Comparison of ENCODE assay signal across 29 cellular contexts in genomic region chr10:28705472-28705871, GRCh38. TPM values are rescaled to one million over a fixed set of nuclear protein-coding genes. Genes with fewer than 3 reads are reported as not detected.
DNase-seq lines count a peak whose midpoint lies in the region; ATAC-seq, FAIRE-seq and TF ChIP-seq lines count a peak whose summit lies in the region.
"Had no signal": no experiment of that assay in that cellular context is flagged by ENCODE, and none has a peak within 500 bp of the region (broad histone marks: within the 10 kb centered on the region; RNA-seq: fewer than 3 reads in every experiment).

No MANE protein-coding gene starts in this region.

- no peaks in the 10 kb centered on the region; the same call in 1 of the 2 replicates for H3K9me2 ChIP-seq in GM23338 (ENCODE audit: insufficient read depth)

- H3K4me1 ChIP-seq in HepG2 (ENCODE audit: insufficient read depth, low read length) (peaks cover 6% of the 10 kb centered on the region), right lobe of liver (no peaks in the 10 kb centered on the region), GM23338 (ENCODE audit: insufficient read depth) (no peaks in the 10 kb centered on the region; the same call in 1 of the 2 replicates), kidney (ENCODE audit: control insufficient read depth in 1 of 2, insufficient read depth in 1 of 2, low read depth in 1 of 2, low read length in 2 of 2) (peaks cover 0 to 3% of the 10 kb centered on the region in 2 donors), trophoblast cell (ENCODE audit: control insufficient read depth in 1 of 2, insufficient read depth in 2 of 2, low read length in 2 of 2) (no peaks in the 10 kb centered on the region), mesendoderm (ENCODE audit: control insufficient read depth, low read depth, low read length) (no peaks in the 10 kb centered on the region)
- H3K4me1 ChIP-seq: A549, BE2C, BLaER1 had no signal

- no peak overlapping the region for H3K27ac Mint-ChIP-seq in GM23338
- no peak overlapping the region for H3K27ac Mint-ChIP-seq in activated T-cell treated with anti-CD3 and anti-CD28 coated beads, Interleukin-2, amount 50 U/mL, for 24 hours
- H3K27ac Mint-ChIP-seq in activated T-helper 2 cell treated with anti-CD3 and anti-CD28 coated beads, Interferon-gamma antibody, Interleukin-2, Interleukin-4, amounts not matched to agents 10 μg/mL and 5 μg/mL and 100 μg/mL, durations not matched to agents 14 hours and 24 hours and 36 hours: no peak overlapping the region
- H3K27ac Mint-ChIP-seq: CD4-positive, alpha-beta memory T cell; CD4-positive, CD25-positive, alpha-beta regulatory T cell; CD8-positive, alpha-beta memory T cell had no signal

- H3K27ac ChIP-seq in HepG2 (ENCODE audit: extremely low read length, insufficient read depth, low read length) (no peak overlapping the region), right lobe of liver (no peak overlapping the region), GM23338 (ENCODE audit: low read depth) (no peak overlapping the region), kidney (ENCODE audit: low read depth in 2 of 2, low read length in 2 of 2) (no peak overlapping the region), trophoblast cell (ENCODE audit: low read depth, low read length) (no peak overlapping the region), mesendoderm (ENCODE audit: low read depth, low read length) (no peak overlapping the region)
- H3K27ac ChIP-seq: 22Rv1, A549, BLaER1 had no signal

- H3K18ac ChIP-seq in trophoblast cell (ENCODE audit: low read length) (no peak overlapping the region), mesendoderm (ENCODE audit: low read length) (no peak overlapping the region)

- intact Hi-C loops in HepG2 (cut with micrococcal nuclease; ENCODE audit: unreplicated experiment) (no loop called here), right lobe of liver (cut with DNase I) (no loop called here), kidney (cut with DNase I) (no loop called here)
- intact Hi-C loops in activated T-helper 2 cell treated with anti-CD3 and anti-CD28 coated beads, Interferon-gamma antibody, Interleukin-2, Interleukin-4, amounts not matched to agents 10 μg/mL and 5 μg/mL and 100 μg/mL, durations not matched to agents 14 hours and 24 hours and 36 hours (cut with micrococcal nuclease): no loop called here

- ATAC-seq in HepG2 (peak; percentile 51), right lobe of liver (no peak), GM23338 (peak; percentile 36; the same call in 1 of the 3 replicates)
- ATAC-seq: GM12878 had no signal

- no peak overlapping the region for H3K4me3 Mint-ChIP-seq in GM23338
- no peak overlapping the region for H3K4me3 Mint-ChIP-seq in activated T-cell treated with anti-CD3 and anti-CD28 coated beads, Interleukin-2, amount 50 U/mL, for 24 hours
- H3K4me3 Mint-ChIP-seq in activated T-helper 2 cell treated with anti-CD3 and anti-CD28 coated beads, Interferon-gamma antibody, Interleukin-2, Interleukin-4, amounts not matched to agents 10 μg/mL and 5 μg/mL and 100 μg/mL, durations not matched to agents 14 hours and 24 hours and 36 hours (ENCODE audit: low read depth): no peak overlapping the region
- H3K4me3 Mint-ChIP-seq: CD4-positive, alpha-beta memory T cell; CD4-positive, CD25-positive, alpha-beta regulatory T cell; CD8-positive, alpha-beta memory T cell had no signal

- H3K9ac ChIP-seq in HepG2 (ENCODE audit: insufficient read depth, low read depth, low read length): no peak overlapping the region
- no peak overlapping the region for H3K9ac ChIP-seq in kidney (ENCODE audit: low read length in 2 of 2)
- no peak overlapping the region for H3K9ac ChIP-seq in trophoblast cell (ENCODE audit: low read length)
- no peak overlapping the region for H3K9ac ChIP-seq in mesendoderm (ENCODE audit: low read length)
- H3K9ac ChIP-seq: BLaER1 had no signal

- in situ Hi-C loops in HepG2 (cut with HindIII; ENCODE audit: extremely low pct_ligation_motif_present, low pct_unique_long_range_greater_than_20kb): no loop called here

- no peaks in the 10 kb centered on the region for H3K79me1 ChIP-seq in trophoblast cell (ENCODE audit: low read length)
- no peaks in the 10 kb centered on the region for H3K79me1 ChIP-seq in mesendoderm (ENCODE audit: low read length)

- TF ChIP-seq CTCF in HepG2 (CRISPR knock-in tag; IDR thresholded peaks at IDR 0.05) (no peak), right lobe of liver (IDR thresholded peaks at IDR 0.05) (no peak), GM23338 (conservative IDR thresholded peaks at IDR 0.05; ENCODE audit: low read depth in 2 of 2) (no peak), kidney (IDR thresholded peaks at IDR 0.05; ENCODE audit: borderline replicate concordance, extremely low read depth, insufficient read depth) (no peak)

- no peak overlapping the region for H3K4ac ChIP-seq in trophoblast cell (ENCODE audit: low read depth, low read length)
- H3K4ac ChIP-seq in mesendoderm (ENCODE audit: low read depth, low read length): no peak overlapping the region

- H4K5ac ChIP-seq in mesendoderm (ENCODE audit: low read length): no peak overlapping the region

- no peak overlapping the region for H2AFZ ChIP-seq in HepG2 (ENCODE audit: low read length)
- no peak overlapping the region for H2AFZ ChIP-seq in GM23338
- no peak overlapping the region for H2AFZ ChIP-seq in trophoblast cell (ENCODE audit: insufficient read depth, low read length, poor library complexity)

- no peak for DNase-seq in HepG2 (ENCODE audit: low spot score)
- no peak for DNase-seq in right lobe of liver
- DNase-seq in GM23338 (ENCODE audit: low spot score): no peak
- DNase-seq in kidney: peak; percentile 29
- no peak for DNase-seq in trophoblast cell
- no peak for DNase-seq in mesendoderm
- no peak for DNase-seq in activated T-cell treated with anti-CD3 and anti-CD28 coated beads, Interleukin-2, amount 50 U/mL, for 24 hours
- no peak for DNase-seq in activated T-helper 2 cell treated with anti-CD3 and anti-CD28 coated beads, Interferon-gamma antibody, Interleukin-2, Interleukin-4, amounts not matched to agents 10 μg/mL and 5 μg/mL and 100 μg/mL, durations not matched to agents 14 hours and 24 hours and 36 hours (ENCODE audit: low spot score)
- DNase-seq: ACHN; BE2C; C1 segment of cervical spinal cord; CD4-positive, alpha-beta memory T cell; CD4-positive, CD25-positive, alpha-beta regulatory T cell; CD8-positive, alpha-beta memory T cell; COR-L47; DMS 273 treated with DMSO at 0.1 percent for 48 hours; DMS153; DMS53; DMS79; DND-41; EL; GDM1 had no signal

- H4K8ac ChIP-seq in trophoblast cell (ENCODE audit: low read depth, low read length): no peak overlapping the region
- H4K8ac ChIP-seq in mesendoderm (ENCODE audit: low read depth, low read length): no peak overlapping the region

- H3K4me3 ChIP-seq in HepG2 (replicated peaks in 1 of 3; ENCODE audit: insufficient read depth in 1 of 3, low read depth in 2 of 3, low read length in 3 of 3) (no peak overlapping the region), right lobe of liver (no peak overlapping the region), GM23338 (no peak overlapping the region), kidney (ENCODE audit: low read length in 2 of 2) (no peak overlapping the region), trophoblast cell (ENCODE audit: low read depth, low read length) (no peak overlapping the region), mesendoderm (ENCODE audit: low read length) (no peak overlapping the region)
- H3K4me3 ChIP-seq: A549, BLaER1, GM12878 had no signal

- H3K9me3 Mint-ChIP-seq in GM23338: no peaks in the 10 kb centered on the region
- no peaks in the 10 kb centered on the region for H3K9me3 Mint-ChIP-seq in activated T-cell treated with anti-CD3 and anti-CD28 coated beads, Interleukin-2, amount 50 U/mL, for 24 hours
- H3K9me3 Mint-ChIP-seq in activated T-helper 2 cell treated with anti-CD3 and anti-CD28 coated beads, Interferon-gamma antibody, Interleukin-2, Interleukin-4, amounts not matched to agents 10 μg/mL and 5 μg/mL and 100 μg/mL, durations not matched to agents 14 hours and 24 hours and 36 hours: no peaks in the 10 kb centered on the region
- H3K9me3 Mint-ChIP-seq: CD4-positive, alpha-beta memory T cell; CD4-positive, CD25-positive, alpha-beta regulatory T cell; CD8-positive, alpha-beta memory T cell had no signal

- H2BK120ac ChIP-seq in trophoblast cell (ENCODE audit: insufficient read depth, low read length, poor library complexity): no peak overlapping the region
- H2BK120ac ChIP-seq in mesendoderm (ENCODE audit: low read depth, low read length): no peak overlapping the region

- H4K20me1 ChIP-seq in HepG2 (ENCODE audit: insufficient read depth, low read length) (no peaks in the 10 kb centered on the region), GM23338 (replicated peaks; ENCODE audit: insufficient read depth) (no peaks in the 10 kb centered on the region)
- H4K20me1 ChIP-seq: BLaER1 had no signal

- TF ChIP-seq RAD21 in HepG2 (CRISPR knock-in tag; IDR thresholded peaks at IDR 0.05): no peak

- no peaks in the 10 kb centered on the region for H3F3A ChIP-seq in GM23338 (replicated peaks; ENCODE audit: low read depth)

- no peak overlapping the region for H3K23ac ChIP-seq in trophoblast cell (ENCODE audit: low read length)
- no peak overlapping the region for H3K23ac ChIP-seq in mesendoderm (ENCODE audit: low read length)

- H2BK5ac ChIP-seq in trophoblast cell (ENCODE audit: low read depth, low read length, poor library complexity) (no peak overlapping the region), mesendoderm (ENCODE audit: low read length) (no peak overlapping the region)

- 23% methylated on average over 5 of the region's 8 CpGs for WGBS in HepG2 (ENCODE audit: low lambda C conversion rate)
- 61% methylated on average over 4 of the region's 8 CpGs for WGBS in right lobe of liver (ENCODE audit: insufficient coverage, low coverage, low lambda C conversion rate, missing lambda C conversion rate)
- no CpG with 5 or more reads among the region's 8 CpGs for WGBS in trophoblast cell (ENCODE audit: extremely low coverage, insufficient coverage, insufficient read length)
- WGBS in mesendoderm (ENCODE audit: extremely low coverage, insufficient coverage, low lambda C conversion rate): no CpG with 5 or more reads among the region's 8 CpGs

- no peak overlapping the region for H4K12ac ChIP-seq in trophoblast cell (ENCODE audit: low read depth, low read length)

- H3K79me2 ChIP-seq in HepG2 (ENCODE audit: insufficient read depth, low read length): no peaks in the 10 kb centered on the region
- no peaks in the 10 kb centered on the region for H3K79me2 ChIP-seq in GM23338 (replicated peaks; ENCODE audit: insufficient read depth)
- H3K79me2 ChIP-seq in trophoblast cell (ENCODE audit: control insufficient read depth, insufficient read depth, low read length, poor library complexity): no peaks in the 10 kb centered on the region
- H3K79me2 ChIP-seq in mesendoderm (ENCODE audit: control insufficient read depth, insufficient read depth, low read length): no peaks in the 10 kb centered on the region

- H3K27me3 ChIP-seq in HepG2 (ENCODE audit: control insufficient read depth in 1 of 2, insufficient read depth in 2 of 2, low read length in 2 of 2) (peaks cover 0 to 6% of the 10 kb centered on the region in 2 experiments; a peak in 3 of 5 replicates), right lobe of liver (no peaks in the 10 kb centered on the region), GM23338 (ENCODE audit: insufficient read depth) (no peaks in the 10 kb centered on the region), trophoblast cell (ENCODE audit: insufficient read depth, low read length) (no peaks in the 10 kb centered on the region), mesendoderm (ENCODE audit: insufficient read depth, low read length, poor library complexity) (no peaks in the 10 kb centered on the region)
- H3K27me3 ChIP-seq: BE2C, BLaER1 had no signal

- FAIRE-seq in HepG2 (lab: Jason Lieb, UNC): no peak
- no peak for FAIRE-seq in kidney (lab: Jason Lieb, UNC)
- FAIRE-seq: A549, GM12878, GM12892, GM18507 had no signal

- H3K36me3 Mint-ChIP-seq in GM23338 (ENCODE audit: low read depth): no peaks in the 10 kb centered on the region
- no peaks in the 10 kb centered on the region for H3K36me3 Mint-ChIP-seq in activated T-cell treated with anti-CD3 and anti-CD28 coated beads, Interleukin-2, amount 50 U/mL, for 24 hours (ENCODE audit: low read depth)
- no peaks in the 10 kb centered on the region for H3K36me3 Mint-ChIP-seq in activated T-helper 2 cell treated with anti-CD3 and anti-CD28 coated beads, Interferon-gamma antibody, Interleukin-2, Interleukin-4, amounts not matched to agents 10 μg/mL and 5 μg/mL and 100 μg/mL, durations not matched to agents 14 hours and 24 hours and 36 hours (ENCODE audit: low read depth)
- H3K36me3 Mint-ChIP-seq: CD14-positive monocyte; CD4-positive, alpha-beta memory T cell; CD4-positive, CD25-positive, alpha-beta regulatory T cell had no signal

- TF ChIP-seq POLR2A in HepG2 (IDR thresholded peaks at IDR 0.05; ENCODE audit: insufficient read depth in 1 of 2, low read depth in 2 of 2, low read length in 2 of 2): no peak
- no peak for TF ChIP-seq POLR2A in right lobe of liver (IDR thresholded peaks at IDR 0.05)

- no peak overlapping the region for H3K56ac ChIP-seq in mesendoderm (ENCODE audit: low read length)

- H3K36me3 ChIP-seq in HepG2 (replicated peaks in 1 of 2; ENCODE audit: control insufficient read depth in 1 of 2, insufficient read depth in 2 of 2, low read length in 2 of 2) (no peaks in the 10 kb centered on the region), right lobe of liver (no peaks in the 10 kb centered on the region), GM23338 (ENCODE audit: insufficient read depth) (no peaks in the 10 kb centered on the region), kidney (ENCODE audit: control insufficient read depth in 1 of 2, insufficient read depth in 2 of 2, low read length in 2 of 2) (no peaks in the 10 kb centered on the region), trophoblast cell (ENCODE audit: control insufficient read depth in 1 of 2, insufficient read depth in 2 of 2, low read length in 2 of 2) (no peaks in the 10 kb centered on the region), mesendoderm (ENCODE audit: control insufficient read depth, insufficient read depth, low read length) (no peaks in the 10 kb centered on the region)
- H3K36me3 ChIP-seq: BE2C, BLaER1 had no signal

- POLR2A ChIA-PET in HepG2 (lab: Yijun Ruan, JAX): interaction anchor here (1.3 kb wide), 1 partner anchor 17 kb away, joined by 3 read pairs; no protein-coding TSS in a partner anchor

- CTCF ChIA-PET in HepG2 (lab: Yijun Ruan, JAX; ENCODE audit: low intra/inter-chr PET ratio, low total read pairs): no interaction called here

- no peak for TF ChIP-seq EP300 in HepG2 (IDR thresholded peaks at IDR 0.05; ENCODE audit: low read depth in 2 of 2, low read length in 2 of 2)
- TF ChIP-seq EP300 in HepG2 (CRISPR knock-in tag; IDR thresholded peaks at IDR 0.05; ENCODE audit: borderline replicate concordance): no peak

- no peaks in the 10 kb centered on the region for H3K4me1 Mint-ChIP-seq in GM23338
- no peaks in the 10 kb centered on the region for H3K4me1 Mint-ChIP-seq in activated T-cell treated with anti-CD3 and anti-CD28 coated beads, Interleukin-2, amount 50 U/mL, for 24 hours (ENCODE audit: low read depth)
- H3K4me1 Mint-ChIP-seq in activated T-helper 2 cell treated with anti-CD3 and anti-CD28 coated beads, Interferon-gamma antibody, Interleukin-2, Interleukin-4, amounts not matched to agents 10 μg/mL and 5 μg/mL and 100 μg/mL, durations not matched to agents 14 hours and 24 hours and 36 hours (ENCODE audit: low read depth): no peaks in the 10 kb centered on the region
- H3K4me1 Mint-ChIP-seq: CD14-positive monocyte; CD4-positive, alpha-beta memory T cell; CD4-positive, CD25-positive, alpha-beta regulatory T cell; CD8-positive, alpha-beta memory T cell had no signal

- H3K9me3 ChIP-seq in HepG2 (ENCODE audit: low read length): no peaks in the 10 kb centered on the region
- no peaks in the 10 kb centered on the region for H3K9me3 ChIP-seq in right lobe of liver
- no peaks in the 10 kb centered on the region for H3K9me3 ChIP-seq in kidney (ENCODE audit: control insufficient read depth in 1 of 2, low read length in 2 of 2)
- no peaks in the 10 kb centered on the region for H3K9me3 ChIP-seq in trophoblast cell (ENCODE audit: insufficient read depth, low read depth, low read length)
- H3K9me3 ChIP-seq: A549, BE2C, BLaER1 had no signal

- H3K4me2 ChIP-seq in HepG2 (ENCODE audit: low read depth, low read length) (no peak overlapping the region), GM23338 (no peak overlapping the region), trophoblast cell (ENCODE audit: low read length) (no peak overlapping the region), mesendoderm (ENCODE audit: low read length) (no peak overlapping the region)
- H3K4me2 ChIP-seq: A549, BLaER1 had no signal

- BruUV-seq in HepG2 (replicated peaks; lab: Mats Ljungman, UMichigan): no TSS peak

- no peak overlapping the region for H2BK15ac ChIP-seq in mesendoderm (replicated peaks; ENCODE audit: low read depth)

- H3K27me3 Mint-ChIP-seq in GM23338 (ENCODE audit: insufficient read depth, low read depth, poor library complexity): peaks cover 10% of the 10 kb centered on the region
- peaks cover 23% of the 10 kb centered on the region for H3K27me3 Mint-ChIP-seq in activated T-cell treated with anti-CD3 and anti-CD28 coated beads, Interleukin-2, amount 50 U/mL, for 24 hours
- no peaks in the 10 kb centered on the region for H3K27me3 Mint-ChIP-seq in activated T-helper 2 cell treated with anti-CD3 and anti-CD28 coated beads, Interferon-gamma antibody, Interleukin-2, Interleukin-4, amounts not matched to agents 10 μg/mL and 5 μg/mL and 100 μg/mL, durations not matched to agents 14 hours and 24 hours and 36 hours (ENCODE audit: low read depth)

- no peak overlapping the region for H2BK12ac ChIP-seq in trophoblast cell (ENCODE audit: low read length)

- H3K14ac ChIP-seq in trophoblast cell (ENCODE audit: low read length): no peak overlapping the region

- no peak overlapping the region for H2AK5ac ChIP-seq in trophoblast cell (ENCODE audit: low read length)
- H2AK5ac ChIP-seq in mesendoderm (ENCODE audit: low read length): no peak overlapping the region

- peak overlapping the region; percentile 10 for H4K91ac ChIP-seq in trophoblast cell (ENCODE audit: low read depth, low read length)

RNA-seq across cellular contexts. Expression of gene BAMBI, which starts 28.2 kb away (rescaled TPM):
- total RNA-seq in HepG2 (2016; rRNA removed; fragmentation: Illumina TruSeq; extraction: Trizol) (13.2 and 23.6 TPM in 2 replicates), right lobe of liver (10 to 100 TPM in 2 of 6 experiments, 1 to 10 TPM in 4; 2.4 to 22.4 (median 7.2) TPM), kidney (19.5 TPM)
- 5.9 and 7.5 TPM in 2 replicates for total RNA-seq in HepG2 (2016; cell fraction: cytosol; rRNA removed; fragmentation: Illumina TruSeq; extraction: Trizol; ENCODE audit: low read depth)
- 13.9 and 23.0 TPM in 2 replicates for total RNA-seq in HepG2 (2016; cell fraction: insoluble cytoplasmic fraction; rRNA removed; fragmentation: Illumina TruSeq; extraction: Trizol)
- 12.2 and 13.9 TPM in 2 replicates for total RNA-seq in HepG2 (2016; cell fraction: membrane; rRNA removed; fragmentation: Illumina TruSeq; extraction: Trizol)
- 26.5 and 27.4 TPM in 2 replicates for total RNA-seq in HepG2 (2016; cell fraction: nucleus; rRNA removed; fragmentation: Illumina TruSeq; extraction: Trizol)
- polyA plus RNA-seq in HepG2 (2011; rRNA removed) (12.0 and 12.9 TPM in 2 replicates), GM23338 (2016; fragmentation: Nextera tagmentation; extraction: Ambion mirVana) (18.7 and 20.1 TPM in 2 replicates), kidney (ENCODE audit: insufficient read depth, low read depth, low replicate concordance) (21.1 TPM)
- 11.4 and 12.6 TPM in 2 replicates for polyA plus RNA-seq in HepG2 (2011; cell fraction: cytosol; rRNA removed)
- polyA plus RNA-seq in HepG2 (2011; cell fraction: nucleus; rRNA removed): 15.1 and 17.1 TPM in 2 replicates
- 14.8 and 39.0 TPM in 2 replicates for polyA plus RNA-seq in HepG2 (2012)
- 3.1 and 4.6 TPM in 2 replicates for polyA plus RNA-seq in HepG2 (2016; cell fraction: cytosol; fragmentation: Illumina TruSeq; extraction: Trizol; ENCODE audit: low read depth)
- polyA plus RNA-seq in HepG2 (2016; cell fraction: insoluble cytoplasmic fraction; fragmentation: Illumina TruSeq; extraction: Trizol; ENCODE audit: low read depth): 11.2 and 12.5 TPM in 2 replicates
- 6.7 and 8.6 TPM in 2 replicates for polyA plus RNA-seq in HepG2 (2016; cell fraction: membrane; fragmentation: Illumina TruSeq; extraction: Trizol; ENCODE audit: low read depth)
- polyA plus RNA-seq in HepG2 (2016; cell fraction: nucleus; fragmentation: Illumina TruSeq; extraction: Trizol; ENCODE audit: insufficient read depth, low read depth): 45.7 and 45.8 TPM in 2 replicates
- 2.5 and 6.7 TPM in 2 replicates for polyA minus RNA-seq in HepG2 (2011; rRNA and poly(A)+ RNA removed; ENCODE audit: low replicate concordance)
- polyA minus RNA-seq in HepG2 (2011; cell fraction: cytosol; rRNA and poly(A)+ RNA removed): 6.2 and 7.0 TPM in 2 replicates
- polyA minus RNA-seq in HepG2 (2011; cell fraction: nucleus; rRNA and poly(A)+ RNA removed): 6.8 and 10.7 TPM in 2 replicates
- total RNA-seq in GM23338 (2014; rRNA removed; shearing (Covaris generic)): 37.5 and 39.5 TPM in 2 replicates
- 372 and 404 TPM in 2 replicates for polyA plus RNA-seq in trophoblast cell (2013)
- polyA plus RNA-seq in mesendoderm (2013, experiment 1 of 2): 43.7 TPM
- 40.0 TPM for polyA plus RNA-seq in mesendoderm (2013, experiment 2 of 2)
- total RNA-seq in activated T-helper 2 cell treated with anti-CD3 and anti-CD28 coated beads, Interferon-gamma antibody, Interleukin-2, Interleukin-4, amounts not matched to agents 10 μg/mL and 5 μg/mL and 100 μg/mL, durations not matched to agents 14 hours and 24 hours and 36 hours: 0.16 TPM in 2 replicates

Comparison
In these comparisons a context has a peak if more than half of its experiments do, and no peak if none do; other contexts are left out.
1. ATAC-seq: peak in HepG2 (single experiment) and GM23338 (single experiment); none in right lobe of liver (0 of 4).